ENCODE assay signal across 9 cellular contexts in genomic region chr11:33970984-33971466, GRCh38.
DNase-seq lines count a peak whose midpoint lies in the region; TF ChIP-seq lines count a peak whose summit lies in the region.
"Had no signal": no experiment of that assay in that cellular context is flagged by ENCODE, and none has a peak within 500 bp of the region (broad histone marks: within the 10 kb centered on the region; RNA-seq: fewer than 3 reads in every experiment).

No MANE protein-coding gene starts in this region.

- H3K4me3 Mint-ChIP-seq in type B pancreatic cell, result no peak overlapping the region
- H3K4me3 Mint-ChIP-seq: natural killer cell had no signal

- TF ChIP-seq RAD21 in Ishikawa (IDR thresholded peaks at IDR 0.05; ENCODE audit: low read depth) (peak; percentile 80), liver (IDR thresholded peaks at IDR 0.05) (peak; percentile 86 to 91)

- H3K27ac ChIP-seq in A673 (ENCODE audit: low read depth, low read length, poor library complexity, severe bottlenecking) (peak overlapping the region; percentile 31), OCI-LY3 (ENCODE audit: low read length) (no peak overlapping the region), liver (ENCODE audit: low read depth in 1 of 2, low read length in 2 of 2) (no peak overlapping the region)

- no peak overlapping the region for H2AFZ ChIP-seq in OCI-LY3 (ENCODE audit: low read depth, low read length)

- H3K9me3 ChIP-seq in A673 (ENCODE audit: low read depth, low read length, poor library complexity, severe bottlenecking) (no peaks in the 10 kb centered on the region), OCI-LY3 (ENCODE audit: insufficient read depth, low read length) (no peaks in the 10 kb centered on the region), liver (ENCODE audit: control insufficient read depth in 4 of 4, low read length in 3 of 4) (no peaks in the 10 kb centered on the region)

- POLR2A ChIA-PET in A673 (lab: Charles Lee; ENCODE audit: low non-redundant PET), result interaction anchor here (1.0 kb wide), 1 partner anchor 40 kb away, joined by 11 read pairs; no protein-coding TSS in a partner anchor

- H3K27me3 ChIP-seq in A673 (replicated peaks; ENCODE audit: insufficient read depth, low read depth, low read length, poor library complexity), result no peaks in the 10 kb centered on the region
- peaks cover 10% of the 10 kb centered on the region for H3K27me3 ChIP-seq in OCI-LY3 (ENCODE audit: low read depth, low read length)
- H3K27me3 ChIP-seq in liver (ENCODE audit: control insufficient read depth in 4 of 4, insufficient read depth in 4 of 4, low read length in 3 of 4), result peaks cover 0 to 2% (median 0%) of the 10 kb centered on the region in 4 donors

- no peak for TF ChIP-seq EP300 in Ishikawa (IDR thresholded peaks at IDR 0.05; ENCODE audit: borderline replicate concordance)

- no TSS peak for BruUV-seq in A673 (replicated peaks; lab: Mats Ljungman, UMichigan)

- peaks cover 14% of the 10 kb centered on the region for H3K27me3 Mint-ChIP-seq in type B pancreatic cell

- CTCF ChIA-PET in A673 (lab: Charles Lee), result interaction anchor here (0.5 to 3.3 kb wide), 15 partner anchors 9 to 1393 kb away, joined by 3 to 53 read pairs (median 4); no protein-coding TSS in a partner anchor

- WGBS in liver, result 22% methylated on average over 8 of the region's 8 CpGs

- intact Hi-C loops in A673 (cut with micrococcal nuclease; ENCODE audit: unreplicated experiment), result loop anchor here (1.0 kb wide), 2 partner anchors 113 to 136 kb away; no protein-coding TSS in a partner anchor

- peak overlapping the region; percentile 37 for H3K4me2 ChIP-seq in OCI-LY3 (ENCODE audit: low read length)

- H3K4me1 ChIP-seq in A673 (ENCODE audit: insufficient read depth, low read length, poor library complexity, severe bottlenecking), result peaks cover 26% of the 10 kb centered on the region
- H3K4me1 ChIP-seq in OCI-LY3 (ENCODE audit: low read length), result peaks cover 3% of the 10 kb centered on the region; the same call in 1 of the 2 replicates
- H3K4me1 ChIP-seq in liver (ENCODE audit: control insufficient read depth in 4 of 4, insufficient read depth in 4 of 4, low read length in 3 of 4), result no peaks in the 10 kb centered on the region

- H3K4me3 ChIP-seq in A673 (ENCODE audit: low read depth, low read length, poor library complexity, severe bottlenecking), result no peak overlapping the region
- no peak overlapping the region for H3K4me3 ChIP-seq in OCI-LY3 (ENCODE audit: low read length)
- H3K4me3 ChIP-seq in liver (ENCODE audit: low read depth in 1 of 3, low read length in 3 of 3), result no peak overlapping the region

- no peak overlapping the region for H3K27ac Mint-ChIP-seq in type B pancreatic cell
- H3K27ac Mint-ChIP-seq: natural killer cell had no signal

- TF ChIP-seq CTCF in A673 (conservative IDR thresholded peaks at IDR 0.05; ENCODE audit: low read depth, low read length), result peak; percentile 99
- TF ChIP-seq CTCF in OCI-LY3 (IDR thresholded peaks at IDR 0.05; ENCODE audit: low read depth, low read length), result peak; percentile 80
- peak; percentile 63 for TF ChIP-seq CTCF in liver (IDR thresholded peaks at IDR 0.05; ENCODE audit: low read depth, low read length, missing input control)
- TF ChIP-seq CTCF in type B pancreatic cell (conservative IDR thresholded peaks at IDR 0.05), result peak; percentile 73

- no peaks in the 10 kb centered on the region for H3K36me3 Mint-ChIP-seq in type B pancreatic cell
- H3K36me3 Mint-ChIP-seq: natural killer cell had no signal

- no peaks in the 10 kb centered on the region for H4K20me1 ChIP-seq in OCI-LY3 (ENCODE audit: insufficient read depth, low read length)

- DNase-seq in A673 (ENCODE audit: low spot score) (peak; percentile 96), GM04504 (ENCODE audit: low read depth) (peak; percentile 38), dedifferentiated amniotic fluid mesenchymal stem cell (ENCODE audit: extremely low spot score) (peak; percentile 53), type B pancreatic cell (ENCODE audit: extremely low spot score, unreplicated experiment) (no peak), activated gamma-delta T cell (lab: John Stamatoyannopoulos, UW) (no peak)
- DNase-seq: natural killer cell had no signal

- no peaks in the 10 kb centered on the region for H3K36me3 ChIP-seq in A673 (ENCODE audit: insufficient read depth, low read length, poor library complexity, severe bottlenecking)
- H3K36me3 ChIP-seq in OCI-LY3 (replicated peaks; ENCODE audit: low read depth, low read length), result no peaks in the 10 kb centered on the region
- H3K36me3 ChIP-seq in liver (ENCODE audit: control insufficient read depth in 4 of 4, insufficient read depth in 3 of 4, low read depth in 1 of 4, low read length in 3 of 4), result no peaks in the 10 kb centered on the region

- H3K9ac ChIP-seq in OCI-LY3 (ENCODE audit: low read length) (no peak overlapping the region), liver (ENCODE audit: low read depth in 1 of 2, low read length in 2 of 2) (no peak overlapping the region)

- no peaks in the 10 kb centered on the region for H3K79me2 ChIP-seq in OCI-LY3 (ENCODE audit: low read length)

- H3K9me3 Mint-ChIP-seq in type B pancreatic cell, result no peaks in the 10 kb centered on the region
- H3K9me3 Mint-ChIP-seq: natural killer cell had no signal

- H3K4me1 Mint-ChIP-seq in type B pancreatic cell (ENCODE audit: unreplicated experiment), result peaks cover 5% of the 10 kb centered on the region
- H3K4me1 Mint-ChIP-seq: natural killer cell had no signal

TF ChIP-seq in Ishikawa, 13 proteins besides CTCF, POLR2A, EP300 and RAD21:
- TF ChIP-seq REST (IDR thresholded peaks at IDR 0.05; ENCODE audit: low read depth) (no peak), TAF1 (IDR thresholded peaks at IDR 0.05; ENCODE audit: low read depth) (no peak), CREB1 (IDR thresholded peaks at IDR 0.05; ENCODE audit: low read depth) (no peak), CEBPB (IDR thresholded peaks at IDR 0.05) (no peak), EGR1 (IDR thresholded peaks at IDR 0.05) (no peak), ZBTB7A (IDR thresholded peaks at IDR 0.05; ENCODE audit: low read depth) (no peak)

TF ChIP-seq in liver, 16 proteins besides CTCF, POLR2A, EP300 and RAD21:
- TF ChIP-seq SP1 (IDR thresholded peaks at IDR 0.05) (no peak), FOXA2 (IDR thresholded peaks at IDR 0.05) (no peak), YY1 (IDR thresholded peaks at IDR 0.05) (no peak), TAF1 (conservative IDR thresholded peaks at IDR 0.05) (no peak), ZBTB33 (IDR thresholded peaks at IDR 0.05) (no peak), HNF4A (conservative IDR thresholded peaks at IDR 0.05) (no peak), EGR1 (IDR thresholded peaks at IDR 0.05; ENCODE audit: low read depth in 2 of 2) (no peak), HNF4G (IDR thresholded peaks at IDR 0.05) (no peak), MAX (IDR thresholded peaks at IDR 0.05) (no peak), ATF3 (IDR thresholded peaks at IDR 0.05) (no peak), FOXA1 (IDR thresholded peaks at IDR 0.05) (no peak), RXRA (IDR thresholded peaks at IDR 0.05) (no peak), GABPA (IDR thresholded peaks at IDR 0.05 in 1 of 2, conservative IDR thresholded peaks at IDR 0.05 in 1 of 2) (no peak), NR2F2 (IDR thresholded peaks at IDR 0.05) (no peak), JUND (IDR thresholded peaks at IDR 0.05) (no peak), REST (IDR thresholded peaks at IDR 0.05) (no peak)

Comparison
In these comparisons a context has a peak if more than half of its experiments do, and no peak if none do; other contexts are left out.
1. DNase-seq: peak in A673 (single experiment), GM04504 (single experiment) and dedifferentiated amniotic fluid mesenchymal stem cell (single experiment); none in type B pancreatic cell (single experiment) and activated gamma-delta T cell (single experiment).
2. Peak in every context shown above with its lines, with median percentiles within 50 percentile points of each other: CTCF ChIP-seq.